ENCODE assay signal across 12 cellular contexts in the genomic region with DNA sequence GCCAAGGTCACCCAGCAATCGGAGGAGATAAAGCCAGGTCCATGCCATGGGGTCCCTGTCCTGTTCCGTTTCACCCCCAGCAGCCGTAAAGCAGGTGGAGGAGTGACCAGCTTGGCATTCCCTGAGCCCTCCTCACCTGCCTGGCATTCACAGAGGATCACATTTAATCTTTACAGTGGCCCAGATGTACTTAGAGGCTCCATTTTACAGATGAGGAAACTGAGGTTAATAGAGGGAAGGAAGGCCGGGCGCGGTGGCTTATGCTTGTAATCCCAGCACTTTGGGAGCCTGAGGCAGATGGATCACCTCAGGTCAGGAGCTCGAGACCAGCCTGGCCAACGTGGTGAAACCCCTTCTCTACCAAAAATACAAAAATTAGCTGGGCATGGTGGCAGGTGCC. TPM values are rescaled to one million over a fixed set of nuclear protein-coding genes. Genes with fewer than 3 reads are reported as not detected.
DNase-seq lines count a peak whose midpoint lies in the region; ATAC-seq, FAIRE-seq and TF ChIP-seq lines count a peak whose summit lies in the region.
"Not testable (repeated sequence)": the region's sequence is repeated elsewhere in the genome, so short reads cannot be mapped to it uniquely, and the experiment has no call there.
"Had no signal": no experiment of that assay in that cellular context is flagged by ENCODE, and none has a peak within 500 bp of the region (broad histone marks: within the 10 kb centered on the region; RNA-seq: fewer than 3 reads in every experiment).

No MANE protein-coding gene starts in this region.

- H3K9me3 ChIP-seq in HEK293 (ENCODE audit: control insufficient read depth, insufficient read depth, low read depth, low read length); HepG2 (ENCODE audit: low read length); neural progenitor cell (ENCODE audit: low read depth): not testable (repeated sequence)

- TF ChIP-seq EP300 in HepG2 (IDR thresholded peaks at IDR 0.05; ENCODE audit: low read depth in 2 of 2, low read length in 2 of 2); HepG2 (CRISPR knock-in tag; IDR thresholded peaks at IDR 0.05; ENCODE audit: borderline replicate concordance): not testable (repeated sequence)

- TF ChIP-seq CTCF in HEK293 (tag by site-specific recombination; IDR thresholded peaks at IDR 0.05); dorsolateral prefrontal cortex (IDR thresholded peaks at IDR 0.05 in 54 of 56, conservative IDR thresholded peaks at IDR 0.05 in 2 of 56; ENCODE audit: low read depth in 1 of 56, partially characterized antibody in 56 of 56); HepG2 (CRISPR knock-in tag; IDR thresholded peaks at IDR 0.05); neural progenitor cell (IDR thresholded peaks at IDR 0.05): not testable (repeated sequence)

- peaks cover 35% of the 10 kb centered on the region for H3K4me1 Mint-ChIP-seq in neural progenitor cell

- H3K27ac ChIP-seq in HEK293 (ENCODE audit: extremely low read depth, low read depth, low read length); HepG2 (ENCODE audit: extremely low read length, insufficient read depth, low read length); neural progenitor cell: not testable (repeated sequence)
- H3K27ac ChIP-seq in angular gyrus (ENCODE audit: low read depth, low read length) (peak overlapping the region; percentile 49), caudate nucleus (ENCODE audit: low read depth, low read length) (peak overlapping the region; percentile 87), dorsolateral prefrontal cortex (peak overlapping the region; percentile 15 to 97 (median 89)), temporal lobe (ENCODE audit: low read depth, low read length) (peak overlapping the region; percentile 93)

- not testable (repeated sequence) for H3K4me2 ChIP-seq in HepG2 (ENCODE audit: low read depth, low read length); neural progenitor cell

- H3K27me3 ChIP-seq in dorsolateral prefrontal cortex; HepG2 (ENCODE audit: control insufficient read depth in 1 of 2, insufficient read depth in 2 of 2, low read length in 2 of 2): not testable (repeated sequence)
- peaks cover 14% of the 10 kb centered on the region for H3K27me3 ChIP-seq in neural progenitor cell

- POLR2A ChIA-PET in HEK293 (lab: Yijun Ruan, JAX); HepG2 (lab: Yijun Ruan, JAX): not testable (repeated sequence)

- not testable (repeated sequence) for TF ChIP-seq RAD21 in HepG2 (CRISPR knock-in tag; IDR thresholded peaks at IDR 0.05)

- 91% methylated on average over 8 of the region's 8 CpGs for WGBS in HepG2 (ENCODE audit: low lambda C conversion rate)

- in situ Hi-C loops in HepG2 (cut with HindIII; ENCODE audit: extremely low pct_ligation_motif_present, low pct_unique_long_range_greater_than_20kb), result not testable (repeated sequence)

- not testable (repeated sequence) for H3F3A ChIP-seq in neural progenitor cell (ENCODE audit: low read depth)

- not testable (repeated sequence) for BruUV-seq in HepG2 (replicated peaks; lab: Mats Ljungman, UMichigan)

- H3K4me3 Mint-ChIP-seq in neural progenitor cell, result peak overlapping the region; percentile 64

- intact Hi-C loops in dorsolateral prefrontal cortex (cut with DNase I), result not testable (repeated sequence)
- intact Hi-C loops in HepG2 (cut with micrococcal nuclease; ENCODE audit: unreplicated experiment), result loop anchor here (5.0 kb wide), 1 partner anchor 40 kb away; no protein-coding TSS in a partner anchor

- DNase-seq in caudate nucleus (lab: John Stamatoyannopoulos, UW); dorsolateral prefrontal cortex; HepG2 (ENCODE audit: low spot score); neural progenitor cell (ENCODE audit: low spot score): not testable (repeated sequence)

- FAIRE-seq in HepG2 (lab: Jason Lieb, UNC), result not testable (repeated sequence)

- not testable (repeated sequence) for H3K36me3 ChIP-seq in HEK293 (ENCODE audit: control insufficient read depth in 2 of 2, insufficient read depth in 1 of 2, low read length in 2 of 2); HepG2 (replicated peaks in 1 of 2; ENCODE audit: control insufficient read depth in 1 of 2, insufficient read depth in 2 of 2, low read length in 2 of 2); neural progenitor cell

- not testable (repeated sequence) for H3K4me3 ChIP-seq in HEK293 (ENCODE audit: low read depth, low read length); dorsolateral prefrontal cortex; HepG2 (replicated peaks in 1 of 3; ENCODE audit: insufficient read depth in 1 of 3, low read depth in 2 of 3, low read length in 3 of 3); neural progenitor cell

- H3K79me2 ChIP-seq in HepG2 (ENCODE audit: insufficient read depth, low read length); neural progenitor cell (ENCODE audit: low read depth): not testable (repeated sequence)

- TF ChIP-seq POLR2A in HepG2 (IDR thresholded peaks at IDR 0.05; ENCODE audit: insufficient read depth in 1 of 2, low read depth in 2 of 2, low read length in 2 of 2), result not testable (repeated sequence)

- H3K36me3 Mint-ChIP-seq in neural progenitor cell, result not testable (repeated sequence)

- not testable (repeated sequence) for H3K27ac Mint-ChIP-seq in neural progenitor cell

- not testable (repeated sequence) for H4K20me1 ChIP-seq in HepG2 (ENCODE audit: insufficient read depth, low read length)
- H4K20me1 ChIP-seq in neural progenitor cell (ENCODE audit: low read depth), result peaks cover 17% of the 10 kb centered on the region

- not testable (repeated sequence) for H3K4me1 ChIP-seq in HEK293 (ENCODE audit: control insufficient read depth, insufficient read depth, low read length)
- peaks cover 38% of the 10 kb centered on the region for H3K4me1 ChIP-seq in HepG2 (ENCODE audit: insufficient read depth, low read length)
- peaks cover 12% of the 10 kb centered on the region for H3K4me1 ChIP-seq in neural progenitor cell

- not testable (repeated sequence) for H3K27me3 Mint-ChIP-seq in neural progenitor cell (ENCODE audit: insufficient read depth, low read depth)

- H3K9ac ChIP-seq in HepG2 (ENCODE audit: insufficient read depth, low read depth, low read length); neural progenitor cell: not testable (repeated sequence)

- not testable (repeated sequence) for H3K9me3 Mint-ChIP-seq in neural progenitor cell

- CTCF ChIA-PET in HEK293 (lab: Yijun Ruan, JAX); HepG2 (lab: Yijun Ruan, JAX; ENCODE audit: low intra/inter-chr PET ratio, low total read pairs): not testable (repeated sequence)

- not testable (repeated sequence) for H2AFZ ChIP-seq in HepG2 (ENCODE audit: low read length); neural progenitor cell (replicated peaks)

- ATAC-seq in HepG2, result not testable (repeated sequence)

TF ChIP-seq in HEK293, 187 proteins besides CTCF, POLR2A, EP300 and RAD21:
- 0 out of 2 replicates have a peak, but pooled peaks have one; percentile 14 for TF ChIP-seq ZNF768 (tag by site-specific recombination; IDR thresholded peaks at IDR 0.05)

TF ChIP-seq in HepG2, 621 proteins besides CTCF, POLR2A, EP300 and RAD21:
- peak; percentile 86 for TF ChIP-seq ZNF768 (CRISPR knock-in tag; IDR thresholded peaks at IDR 0.05)
- TF ChIP-seq ZNF629 (CRISPR knock-in tag; conservative IDR thresholded peaks at IDR 0.05), result peak; percentile 69

RNA-seq across cellular contexts. Expression of a gene that starts 11.6 kb away (rescaled TPM):
- 10 to 100 TPM in 101 of 120 experiments, 1 to 10 TPM in 19; 5.1 to 24.0 (median 13.6) TPM for total RNA-seq in dorsolateral prefrontal cortex
- total RNA-seq in HepG2 (2016; rRNA removed; fragmentation: Illumina TruSeq; extraction: Trizol), result 0.02 TPM in 1 of 2 replicates, not detected in the other
- not detected in 2 replicates for total RNA-seq in HepG2 (2016; cell fraction: cytosol; rRNA removed; fragmentation: Illumina TruSeq; extraction: Trizol; ENCODE audit: low read depth)
- total RNA-seq in HepG2 (2016; cell fraction: insoluble cytoplasmic fraction; rRNA removed; fragmentation: Illumina TruSeq; extraction: Trizol), result not detected in 2 replicates
- total RNA-seq in HepG2 (2016; cell fraction: membrane; rRNA removed; fragmentation: Illumina TruSeq; extraction: Trizol), result not detected in 2 replicates
- total RNA-seq in HepG2 (2016; cell fraction: nucleus; rRNA removed; fragmentation: Illumina TruSeq; extraction: Trizol), result 0.09 TPM in 1 of 2 replicates, not detected in the other
- polyA plus RNA-seq in HepG2 (2011; rRNA removed), result 0.08 TPM in 2 replicates
- 0.03 TPM in 2 replicates for polyA plus RNA-seq in HepG2 (2011; cell fraction: cytosol; rRNA removed)
- polyA plus RNA-seq in HepG2 (2011; cell fraction: nucleus; rRNA removed), result 0.06 and 0.10 TPM in 2 replicates
- 0.28 and 0.32 TPM in 2 replicates for polyA plus RNA-seq in HepG2 (2012)
- not detected in 2 replicates for polyA plus RNA-seq in HepG2 (2016; cell fraction: cytosol; fragmentation: Illumina TruSeq; extraction: Trizol; ENCODE audit: low read depth)
- polyA plus RNA-seq in HepG2 (2016; cell fraction: insoluble cytoplasmic fraction; fragmentation: Illumina TruSeq; extraction: Trizol; ENCODE audit: low read depth), result 0.10 TPM in 1 of 2 replicates, not detected in the other
- not detected in 2 replicates for polyA plus RNA-seq in HepG2 (2016; cell fraction: membrane; fragmentation: Illumina TruSeq; extraction: Trizol; ENCODE audit: low read depth)
- polyA plus RNA-seq in HepG2 (2016; cell fraction: nucleus; fragmentation: Illumina TruSeq; extraction: Trizol; ENCODE audit: insufficient read depth, low read depth), result not detected in 2 replicates
- 0.07 and 0.22 TPM in 2 replicates for polyA minus RNA-seq in HepG2 (2011; rRNA and poly(A)+ RNA removed; ENCODE audit: low replicate concordance)
- 0.18 and 0.20 TPM in 2 replicates for polyA minus RNA-seq in HepG2 (2011; cell fraction: cytosol; rRNA and poly(A)+ RNA removed)
- polyA minus RNA-seq in HepG2 (2011; cell fraction: nucleus; rRNA and poly(A)+ RNA removed), result 0.39 TPM in 1 of 2 replicates, not detected in the other
- total RNA-seq in neural progenitor cell (ENCODE audit: low replicate concordance), result 0.11 and 0.12 TPM in 2 replicates
- total RNA-seq in temporal lobe, result 7.6 TPM
- total RNA-seq: A172; CD4-positive, alpha-beta T cell; CD8-positive, alpha-beta memory T cell; GM12878 had no signal
- polyA plus RNA-seq: CD14-positive monocyte; CD8-positive, alpha-beta memory T cell had no signal
